ENCODE assay signal across 9 cellular contexts in the genomic region with DNA sequence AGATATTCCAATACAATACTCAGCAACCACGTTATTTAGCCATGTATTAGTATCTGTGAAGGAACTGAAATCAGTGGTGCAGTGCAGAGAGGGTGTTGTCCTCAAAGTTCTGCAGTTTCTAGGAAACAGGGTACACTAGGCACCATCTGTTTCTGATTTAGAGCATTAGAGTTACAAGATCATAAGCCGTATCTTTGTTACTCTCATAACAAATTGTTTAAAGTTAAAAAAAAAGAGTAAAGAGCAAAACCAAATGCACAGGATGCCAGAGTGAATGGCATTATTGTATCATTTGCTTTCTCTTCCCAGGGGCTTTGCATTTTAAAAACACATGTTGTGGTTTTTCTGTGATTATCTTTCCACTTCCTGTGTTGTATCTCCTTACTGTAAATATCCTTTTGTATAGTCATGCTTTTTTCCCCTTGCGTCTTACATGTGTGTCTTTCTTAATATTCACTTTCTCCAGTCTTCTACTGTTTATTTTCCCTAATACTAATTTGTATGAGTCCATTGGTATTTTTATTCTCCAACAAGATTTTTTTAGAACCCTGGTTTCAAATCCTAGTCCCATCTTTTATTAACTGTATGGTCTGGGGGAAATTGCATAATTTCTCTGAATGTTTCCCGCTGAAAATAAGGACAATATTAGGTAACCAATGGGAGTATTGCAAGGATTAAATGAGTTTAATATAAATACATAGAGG. TPM values are rescaled to one million over a fixed set of nuclear protein-coding genes. Genes with fewer than 3 reads are reported as not detected.
DNase-seq lines count a peak whose midpoint lies in the region; ATAC-seq and TF ChIP-seq lines count a peak whose summit lies in the region.
"Had no signal": no experiment of that assay in that cellular context is flagged by ENCODE, and none has a peak within 500 bp of the region (broad histone marks: within the 10 kb centered on the region; RNA-seq: fewer than 3 reads in every experiment).

No MANE protein-coding gene starts in this region.

- no peak for TF ChIP-seq CTCF in AG10803 (conservative IDR thresholded peaks at IDR 0.05; ENCODE audit: low read length)
- TF ChIP-seq CTCF in IMR-90 (conservative IDR thresholded peaks at IDR 0.05; ENCODE audit: low read depth, low read length), result no peak
- TF ChIP-seq CTCF in brain microvascular endothelial cell (IDR thresholded peaks at IDR 0.05; ENCODE audit: low read depth, low read length, missing control alignments), result no peak
- no peak for TF ChIP-seq CTCF in spleen (IDR thresholded peaks at IDR 0.05 in 8 of 11, conservative IDR thresholded peaks at IDR 0.05 in 3 of 11)

- H3K4me1 ChIP-seq in IMR-90 (ENCODE audit: control insufficient read depth, insufficient read depth, low read length) (peaks cover 5% of the 10 kb centered on the region), spleen (peaks cover 30 to 81% (median 57%) of the 10 kb centered on the region in 6 donors)

- no CpG with 5 or more reads among the region's 4 CpGs for WGBS in IMR-90 (ENCODE audit: extremely low coverage in 2 of 2, insufficient read length in 1 of 2), 2 experiments
- 24 to 34% (median 31%) methylated on average over 4 of the region's 4 CpGs for whole genome bisulfite sequencing in spleen, 5 donors

- dilution Hi-C loops in IMR-90 (cut with HindIII; ENCODE audit: low sequenced_read_pairs, unreplicated experiment), result no loop called here

- no peaks in the 10 kb centered on the region for H3K79me1 ChIP-seq in IMR-90 (ENCODE audit: low read depth in 1 of 2, low read length in 2 of 2)

- no TSS peak for BruUV-seq in IMR-90 (replicated peaks; lab: Mats Ljungman, UMichigan)

- peak overlapping the region; percentile 76 for H2BK5ac ChIP-seq in IMR-90 (ENCODE audit: low read depth, low read length, poor library complexity, severe bottlenecking)

- H2AK5ac ChIP-seq in IMR-90 (ENCODE audit: low read depth, low read length), result no peak overlapping the region

- peak overlapping the region; percentile 13 to 61; a peak in 2 of 4 replicates for H4K8ac ChIP-seq in IMR-90 (ENCODE audit: low read depth in 2 of 2, low read length in 2 of 2)

- CTCF ChIA-PET in IMR-90 (lab: Yijun Ruan, JAX), result no interaction called here

- TF ChIP-seq POLR2A in IMR-90 (IDR thresholded peaks at IDR 0.05; ENCODE audit: low read depth, low read length) (no peak), spleen (IDR thresholded peaks at IDR 0.05) (no peak)

- no peaks in the 10 kb centered on the region for H4K20me1 ChIP-seq in IMR-90 (ENCODE audit: insufficient read depth, low read length)

- peaks cover 6% of the 10 kb centered on the region; the same call in 1 of the 2 replicates for H3K9me1 ChIP-seq in IMR-90 (ENCODE audit: insufficient read depth, low read length)

- peak overlapping the region; percentile 7; the same call in 1 of the 2 replicates for H3K4ac ChIP-seq in IMR-90 (ENCODE audit: low read depth, low read length)

- peak overlapping the region; percentile 55; the same call in 1 of the 2 replicates for H2BK20ac ChIP-seq in IMR-90 (ENCODE audit: low read depth, low read length)

- H3K14ac ChIP-seq in IMR-90 (replicated peaks; ENCODE audit: low read depth, low read length), result no peak overlapping the region

- H3K56ac ChIP-seq in IMR-90 (ENCODE audit: extremely low read depth, insufficient read depth, low read length), result no peak overlapping the region

- no peak overlapping the region for H3K9ac ChIP-seq in IMR-90 (ENCODE audit: low read depth, low read length)

- H3K27ac ChIP-seq in IMR-90 (ENCODE audit: insufficient read depth, low read length) (peak overlapping the region; percentile 31; the same call in 1 of the 2 replicates), brain microvascular endothelial cell (peak overlapping the region; percentile 54), spleen (peak overlapping the region in 6 of 8 donors; percentile 7 to 69 (median 64))
- H3K27ac ChIP-seq: thoracic aorta had no signal

- H3K4me3 ChIP-seq in AG10803 (ENCODE audit: low read length) (no peak overlapping the region), IMR-90 (ENCODE audit: insufficient read depth, low read depth, low read length) (no peak overlapping the region), brain microvascular endothelial cell (ENCODE audit: low read depth, low read length) (no peak overlapping the region), spleen (no peak overlapping the region)
- H3K4me3 ChIP-seq: thoracic aorta had no signal

- intact Hi-C loops in IMR-90 (cut with micrococcal nuclease) (loop anchor here (2.0 to 5.0 kb wide), 2 partner anchors 55 to 69 kb away; no protein-coding TSS in a partner anchor), spleen (cut with DNase I; ENCODE audit: low total_unique reads) (no loop called here)

- H2BK120ac ChIP-seq in IMR-90 (ENCODE audit: low read depth, low read length), result peak overlapping the region; percentile 43; the same call in 1 of the 2 replicates

- H3K9me3 ChIP-seq in IMR-90 (ENCODE audit: control insufficient read depth, insufficient read depth, low read length), result no peaks in the 10 kb centered on the region
- H3K9me3 ChIP-seq in spleen, result no peaks in the 10 kb centered on the region
- H3K9me3 ChIP-seq: thoracic aorta had no signal

- no peak overlapping the region for H4K91ac ChIP-seq in IMR-90 (ENCODE audit: insufficient read depth, low read depth, low read length)

- no peak overlapping the region for H2AK9ac ChIP-seq in IMR-90 (replicated peaks; ENCODE audit: low read depth, low read length, poor library complexity)

- peak; percentile 72 for ATAC-seq in GM19351 (IDR thresholded peaks at IDR 0.05; ENCODE audit: unreplicated experiment)
- ATAC-seq in IMR-90 (ENCODE audit: low read depth), result peak; percentile 78

- H3K36me3 ChIP-seq in IMR-90 (ENCODE audit: control insufficient read depth, insufficient read depth, low read length) (no peaks in the 10 kb centered on the region), brain microvascular endothelial cell (replicated peaks) (no peaks in the 10 kb centered on the region), spleen (no peaks in the 10 kb centered on the region)
- H3K36me3 ChIP-seq: thoracic aorta had no signal

- in situ Hi-C loops in IMR-90 (cut with MboI; ENCODE audit: low sequenced_read_pairs), result no loop called here
- in situ Hi-C loops in brain microvascular endothelial cell (cut with HindIII; ENCODE audit: low pct_ligation_motif_present, low sequenced_read_pairs), result no loop called here

- peak overlapping the region; percentile 42; the same call in 1 of the 2 replicates for H3K4me2 ChIP-seq in IMR-90 (ENCODE audit: low read depth, low read length)

- H3K27me3 ChIP-seq in IMR-90 (ENCODE audit: control insufficient read depth, insufficient read depth, low read length) (no peaks in the 10 kb centered on the region), brain microvascular endothelial cell (replicated peaks) (no peaks in the 10 kb centered on the region), spleen (replicated peaks in 1 of 7) (no peaks in the 10 kb centered on the region)

- H3K18ac ChIP-seq in IMR-90 (ENCODE audit: low read depth, low read length), result peak overlapping the region; percentile 83

- DNase-seq in AG10803 (ENCODE audit: low read depth), result peak; percentile 95
- peak; percentile 92 for DNase-seq in IMR-90
- DNase-seq in brain microvascular endothelial cell, result peak; percentile 36
- no peak for DNase-seq in spleen
- no peak for DNase-seq in activated naive CD4-positive, alpha-beta T cell (lab: John Stamatoyannopoulos, UW)
- DNase-seq in effector CD8-positive, alpha-beta T cell (lab: John Stamatoyannopoulos, UW), result no peak
- no peak for DNase-seq in mucosa of gallbladder (ENCODE audit: low spot score)

- H4K5ac ChIP-seq in IMR-90 (ENCODE audit: low read depth, low read length), result no peak overlapping the region; the same call in 1 of the 2 replicates

- POLR2A ChIA-PET in IMR-90 (lab: Charles Lee; ENCODE audit: unreplicated experiment), result no interaction called here

- peak overlapping the region; percentile 82; the same call in 1 of the 3 replicates for H2BK15ac ChIP-seq in IMR-90 (ENCODE audit: low read depth, low read length)

- no peak for TF ChIP-seq RAD21 in IMR-90 (IDR thresholded peaks at IDR 0.05; ENCODE audit: low read length)

- H3K23ac ChIP-seq in IMR-90 (ENCODE audit: low read depth, low read length), result no peak overlapping the region; the same call in 1 of the 2 replicates

- no peak overlapping the region for H2AFZ ChIP-seq in IMR-90 (replicated peaks; ENCODE audit: low read length, poor library complexity)

TF ChIP-seq in IMR-90, 13 proteins besides CTCF, POLR2A, EP300 and RAD21 (continues in another document):
- no peak for TF ChIP-seq MAZ (IDR thresholded peaks at IDR 0.05; ENCODE audit: borderline replicate concordance, low read depth, low read length)
- TF ChIP-seq, protein P1, sequence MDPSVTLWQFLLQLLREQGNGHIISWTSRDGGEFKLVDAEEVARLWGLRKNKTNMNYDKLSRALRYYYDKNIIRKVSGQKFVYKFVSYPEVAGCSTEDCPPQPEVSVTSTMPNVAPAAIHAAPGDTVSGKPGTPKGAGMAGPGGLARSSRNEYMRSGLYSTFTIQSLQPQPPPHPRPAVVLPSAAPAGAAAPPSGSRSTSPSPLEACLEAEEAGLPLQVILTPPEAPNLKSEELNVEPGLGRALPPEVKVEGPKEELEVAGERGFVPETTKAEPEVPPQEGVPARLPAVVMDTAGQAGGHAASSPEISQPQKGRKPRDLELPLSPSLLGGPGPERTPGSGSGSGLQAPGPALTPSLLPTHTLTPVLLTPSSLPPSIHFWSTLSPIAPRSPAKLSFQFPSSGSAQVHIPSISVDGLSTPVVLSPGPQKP (IDR thresholded peaks at IDR 0.05; ENCODE audit: borderline replicate concordance, low read depth, low read length), result no peak
- TF ChIP-seq CHD1 (IDR thresholded peaks at IDR 0.05; ENCODE audit: low read depth, low read length), result no peak
- no peak for TF ChIP-seq RCOR1 (IDR thresholded peaks at IDR 0.05; ENCODE audit: insufficient replicate concordance, low read length)
- no peak for TF ChIP-seq SMC3 (IDR thresholded peaks at IDR 0.05; ENCODE audit: low read depth, low read length)
- TF ChIP-seq BHLHE40 (IDR thresholded peaks at IDR 0.05; ENCODE audit: low read depth, low read length), result peak; percentile 43; the same call in 1 of the 2 replicates
- TF ChIP-seq NFE2L2 (IDR thresholded peaks at IDR 0.05; ENCODE audit: low read depth, low read length), result peak; percentile 68; the same call in 1 of the 2 replicates
- no peak for TF ChIP-seq RFX5 (IDR thresholded peaks at IDR 0.05; ENCODE audit: low read depth, low read length)

RNA-seq across cellular contexts. Expression of gene NUP160, which starts 15.2 kb away (rescaled TPM):
- 33.9 and 35.0 TPM in 2 replicates for total RNA-seq in IMR-90 (2012; rRNA removed)
- 11.2 and 12.5 TPM in 2 replicates for polyA plus RNA-seq in IMR-90 (2012; rRNA removed)
- polyA plus RNA-seq in IMR-90 (2012; cell fraction: cytosol; rRNA removed), result 2.8 and 4.3 TPM in 2 replicates
- polyA plus RNA-seq in IMR-90 (2012; cell fraction: nucleus; rRNA removed; ENCODE audit: low replicate concordance), result 3.5 and 23.2 TPM in 2 replicates
- total RNA-seq in spleen, result 10 to 100 TPM; 39.8 to 54.8 (median 46.9) TPM
- polyA plus RNA-seq in spleen, result 10 to 100 TPM; 16.0 to 20.3 (median 16.0) TPM
- total RNA-seq in mucosa of gallbladder, result 26.1 TPM

Comparison
In these comparisons a context has a peak if more than half of its experiments do, and no peak if none do; other contexts are left out.
1. DNase-seq: peak in AG10803 (single experiment), IMR-90 (single experiment) and brain microvascular endothelial cell (single experiment); none in spleen (single experiment), activated naive CD4-positive, alpha-beta T cell (0 of 4), effector CD8-positive, alpha-beta T cell (single experiment) and mucosa of gallbladder (single experiment).
2. Peak in every context shown above with its lines, with median percentiles within 50 percentile points of each other: H3K27ac ChIP-seq.